In genomic region chr22:45645526-45646414, GRCh38 we compare ENCODE assay signal across 1 cellular context.
TF ChIP-seq lines count a peak whose summit lies in the region.

No MANE protein-coding gene starts in this region.

TF ChIP-seq in HepG2, 621 proteins besides CTCF, POLR2A, EP300 and RAD21 (continued from another document and continues in another):
- TF ChIP-seq POGK (CRISPR knock-in tag; conservative IDR thresholded peaks at IDR 0.05) (peak; percentile 68; the same call in 1 of the 2 replicates), ZNF614 (CRISPR knock-in tag; IDR thresholded peaks at IDR 0.05; ENCODE audit: borderline replicate concordance) (no peak), E2F2 (CRISPR knock-in tag; IDR thresholded peaks at IDR 0.05; ENCODE audit: borderline replicate concordance) (0 out of 2 replicates have a peak, but pooled peaks have one; percentile 8), ZNF414 (CRISPR knock-in tag; IDR thresholded peaks at IDR 0.05) (no peak), CHD2 (IDR thresholded peaks at IDR 0.05; ENCODE audit: low read depth, low read length) (no peak), ARNTL (CRISPR knock-in tag; IDR thresholded peaks at IDR 0.05) (peak; percentile 92), ZSCAN9 (CRISPR knock-in tag; IDR thresholded peaks at IDR 0.05; ENCODE audit: borderline replicate concordance) (no peak), AGO1 (IDR thresholded peaks at IDR 0.05; ENCODE audit: low read depth, low read length, poor library complexity, severe bottlenecking) (no peak), ZBTB4 (CRISPR knock-in tag; IDR thresholded peaks at IDR 0.05; ENCODE audit: borderline replicate concordance) (no peak), ZNF44 (CRISPR knock-in tag; IDR thresholded peaks at IDR 0.05) (no peak), HOXA9 (CRISPR knock-in tag; IDR thresholded peaks at IDR 0.05; ENCODE audit: borderline replicate concordance) (no peak), ZNF503 (CRISPR knock-in tag; IDR thresholded peaks at IDR 0.05) (no peak), ZNF720 (CRISPR knock-in tag; IDR thresholded peaks at IDR 0.05) (no peak), RARG (CRISPR knock-in tag; IDR thresholded peaks at IDR 0.05; ENCODE audit: low read depth) (no peak), BRD4 (CRISPR knock-in tag; IDR thresholded peaks at IDR 0.05) (peak; percentile 47; the same call in 1 of the 2 replicates), PAXIP1 (CRISPR knock-in tag; conservative IDR thresholded peaks at IDR 0.05) (0 out of 2 replicates have a peak, but pooled peaks have one; percentile 21), RERE (CRISPR knock-in tag; IDR thresholded peaks at IDR 0.05; ENCODE audit: low read depth) (no peak), TCF12 (IDR thresholded peaks at IDR 0.05) (no peak), TCF12 (CRISPR knock-in tag; IDR thresholded peaks at IDR 0.05) (no peak), TRIM24 (CRISPR knock-in tag; IDR thresholded peaks at IDR 0.05) (no peak), FOXP1 (IDR thresholded peaks at IDR 0.05) (no peak), FOXP1 (CRISPR knock-in tag; IDR thresholded peaks at IDR 0.05) (no peak), ZBTB40 (IDR thresholded peaks at IDR 0.05) (no peak), ZBTB40 (CRISPR knock-in tag; IDR thresholded peaks at IDR 0.05) (no peak), HDAC2 (CRISPR knock-in tag; IDR thresholded peaks at IDR 0.05) (no peak)
